In genomic region chr20:36544134-36545018, GRCh38 we compare ENCODE assay signal across 9 cellular contexts. TPM values are rescaled to one million over a fixed set of nuclear protein-coding genes. Genes with fewer than 3 reads are reported as not detected.
DNase-seq lines count a peak whose midpoint lies in the region; ATAC-seq and TF ChIP-seq lines count a peak whose summit lies in the region.
"Had no signal": no experiment of that assay in that cellular context is flagged by ENCODE, and none has a peak within 500 bp of the region (broad histone marks: within the 10 kb centered on the region; RNA-seq: fewer than 3 reads in every experiment).

No MANE protein-coding gene starts in this region.

- H3K27me3 ChIP-seq in mammary epithelial cell (ENCODE audit: insufficient read depth, low read length) (no peaks in the 10 kb centered on the region), lung (ENCODE audit: control insufficient read depth, insufficient read depth) (no peaks in the 10 kb centered on the region), uterus (no peaks in the 10 kb centered on the region)

- 32% methylated on average over 13 of the region's 15 CpGs for WGBS in mammary epithelial cell (ENCODE audit: low coverage, missing lambda C conversion rate)
- 62 to 85% methylated on average over 15 of the region's 15 CpGs for WGBS in lung, 2 donors

- TF ChIP-seq CTCF in mammary epithelial cell (conservative IDR thresholded peaks at IDR 0.05 in 1 of 2, IDR thresholded peaks at IDR 0.05 in 1 of 2; ENCODE audit: extremely low read depth in 1 of 2, insufficient read depth in 1 of 2, low read depth in 1 of 2, low read length in 2 of 2) (no peak), lung (IDR thresholded peaks at IDR 0.05; ENCODE audit: control extremely low read depth, extremely low read depth) (no peak), uterus (IDR thresholded peaks at IDR 0.05) (no peak)

- ATAC-seq in lung (ENCODE audit: insufficient read depth, low FRiP score) (peak; percentile 21), HG03039 (IDR thresholded peaks at IDR 0.05; ENCODE audit: unreplicated experiment) (no peak), GM18519 (IDR thresholded peaks at IDR 0.05; ENCODE audit: low FRiP score, unreplicated experiment) (no peak)

- no peak overlapping the region for H3K9ac ChIP-seq in mammary epithelial cell (ENCODE audit: insufficient read depth, low read length)

- TF ChIP-seq POLR2A in uterus (IDR thresholded peaks at IDR 0.05), result no peak

- dilution Hi-C loops in mammary epithelial cell (cut with HindIII; ENCODE audit: low sequenced_read_pairs), result no loop called here

- no peaks in the 10 kb centered on the region for H3K9me3 Mint-ChIP-seq in activated CD4-positive, alpha-beta T cell treated with anti-CD3 and anti-CD28 coated beads, Interleukin-2, amount 10 ng/mL, durations not matched to agents 7 days and 5 days

- no TSS peak for BruUV-seq in mammary epithelial cell (replicated peaks; lab: Mats Ljungman, UMichigan)

- DNase-seq in activated CD4-positive, alpha-beta T cell treated with anti-CD3 and anti-CD28 coated beads, Interleukin-2, amount 10 ng/mL, durations not matched to agents 7 days and 5 days, result no peak
- DNase-seq in activated CD4-positive, alpha-beta T cell treated with anti-CD3 and anti-CD28 coated beads for 1 hour, result no peak
- DNase-seq in mammary epithelial cell (peak; percentile 40), lung (ENCODE audit: low spot score) (peak; percentile 80), uterus (peak; percentile 58 to 65), amygdala (lab: John Stamatoyannopoulos, UW) (no peak)

- H3K27me3 Mint-ChIP-seq in activated CD4-positive, alpha-beta T cell treated with anti-CD3 and anti-CD28 coated beads, Interleukin-2, amount 10 ng/mL, durations not matched to agents 7 days and 5 days, result no peaks in the 10 kb centered on the region
- H3K27me3 Mint-ChIP-seq: B cell had no signal

- H3K27ac ChIP-seq in mammary epithelial cell (ENCODE audit: insufficient read depth, low read depth, low read length) (no peak overlapping the region), lung (ENCODE audit: low read depth in 1 of 2, low read length in 1 of 2) (peak overlapping the region; percentile 64 to 97), uterus (peak overlapping the region; percentile 97 to 98)

- POLR2A ChIA-PET in activated CD4-positive, alpha-beta T cell treated with anti-CD3 and anti-CD28 coated beads, Interleukin-2, amount 10 ng/mL, durations not matched to agents 7 days and 5 days (lab: Charles Lee), result no interaction called here

- no peak overlapping the region for H3K4me3 Mint-ChIP-seq in activated CD4-positive, alpha-beta T cell treated with anti-CD3 and anti-CD28 coated beads, Interleukin-2, amount 10 ng/mL, durations not matched to agents 7 days and 5 days

- H3K4me1 ChIP-seq in mammary epithelial cell (ENCODE audit: insufficient read depth, low read length), result peaks cover 10% of the 10 kb centered on the region
- H3K4me1 ChIP-seq in lung (ENCODE audit: control insufficient read depth in 2 of 2, insufficient read depth in 2 of 2, low read length in 2 of 2), result peaks cover 0 to 25% of the 10 kb centered on the region in 2 donors
- H3K4me1 ChIP-seq in uterus, result peaks cover 2 to 25% of the 10 kb centered on the region in 2 donors

- intact Hi-C loops in mammary epithelial cell (cut with micrococcal nuclease) (loop anchor here (10.0 kb wide), 1 partner anchor 80 kb away; no protein-coding TSS in a partner anchor), uterus (cut with DNase I; ENCODE audit: low total_unique reads) (no loop called here)

- H3K27ac Mint-ChIP-seq in activated CD4-positive, alpha-beta T cell treated with anti-CD3 and anti-CD28 coated beads, Interleukin-2, amount 10 ng/mL, durations not matched to agents 7 days and 5 days, result peak overlapping the region; percentile 15

- CTCF ChIA-PET in activated CD4-positive, alpha-beta T cell treated with anti-CD3 and anti-CD28 coated beads, Interleukin-2, amount 10 ng/mL, durations not matched to agents 7 days and 5 days (lab: Charles Lee), result no interaction called here
- CTCF ChIA-PET in mammary epithelial cell (lab: Charles Lee; ENCODE audit: low non-redundant PET), result interaction anchor here (1.0 kb wide), 1 partner anchor 38 kb away, joined by 4 read pairs; no protein-coding TSS in a partner anchor

- in situ Hi-C loops in mammary epithelial cell (cut with MboI; ENCODE audit: low sequenced_read_pairs in 2 of 2), result no loop called here

- H3K4me1 Mint-ChIP-seq in activated CD4-positive, alpha-beta T cell treated with anti-CD3 and anti-CD28 coated beads, Interleukin-2, amount 10 ng/mL, durations not matched to agents 7 days and 5 days, result no peaks in the 10 kb centered on the region

- H2AFZ ChIP-seq in mammary epithelial cell (ENCODE audit: low read depth, low read length), result peak overlapping the region; percentile 30

- H3K4me3 ChIP-seq in mammary epithelial cell (replicated peaks in 1 of 3; ENCODE audit: insufficient read depth in 1 of 3, low read depth in 2 of 3, low read length in 3 of 3) (no peak overlapping the region), lung (no peak overlapping the region), uterus (peak overlapping the region; percentile 78 to 95)

- H3K36me3 Mint-ChIP-seq in activated CD4-positive, alpha-beta T cell treated with anti-CD3 and anti-CD28 coated beads, Interleukin-2, amount 10 ng/mL, durations not matched to agents 7 days and 5 days (ENCODE audit: low read depth), result no peaks in the 10 kb centered on the region

- H3K36me3 ChIP-seq in mammary epithelial cell (ENCODE audit: insufficient read depth, low read length) (no peaks in the 10 kb centered on the region), lung (ENCODE audit: control insufficient read depth in 2 of 2, insufficient read depth in 2 of 2, low read length in 2 of 2) (peaks cover 0 to 24% of the 10 kb centered on the region in 2 donors), uterus (no peaks in the 10 kb centered on the region)

- no peaks in the 10 kb centered on the region for H3K79me2 ChIP-seq in mammary epithelial cell (ENCODE audit: insufficient read depth, low read length)

- H3K4me2 ChIP-seq in mammary epithelial cell (ENCODE audit: insufficient read depth, low read depth, low read length), result no peak overlapping the region

- no peaks in the 10 kb centered on the region for H4K20me1 ChIP-seq in mammary epithelial cell (ENCODE audit: insufficient read depth, low read length)

- H3K9me3 ChIP-seq in mammary epithelial cell (replicated peaks; ENCODE audit: insufficient read depth, low read length) (no peaks in the 10 kb centered on the region), lung (ENCODE audit: control insufficient read depth in 2 of 2, insufficient read depth in 1 of 2, low read length in 1 of 2) (no peaks in the 10 kb centered on the region), uterus (no peaks in the 10 kb centered on the region)

RNA-seq across cellular contexts. Expression of gene MYL9, which starts 3.1 kb away (rescaled TPM):
- total RNA-seq in activated CD4-positive, alpha-beta T cell treated with anti-CD3 and anti-CD28 coated beads, Interleukin-2, amount 10 ng/mL, durations not matched to agents 7 days and 5 days, result under 1 TPM; 0.25 to 0.42 TPM
- total RNA-seq in mammary epithelial cell (100 to 1,000 TPM in 1 of 2 donors, 10 to 100 TPM in 1; 29.4 to 138 TPM), lung (100 to 1,000 TPM in 1 of 2 donors, 10 to 100 TPM in 1; 40.8 to 239 TPM), uterus (1,000 to 10,000 TPM in 1 of 4 donors, 100 to 1,000 TPM in 2, 10 to 100 TPM in 1; 18.5 to 1,447 (median 245) TPM)
- polyA plus RNA-seq in mammary epithelial cell (3.7 TPM), lung (100 to 1,000 TPM in 1 of 2 donors, 10 to 100 TPM in 1; 68.4 to 243 TPM)
- polyA minus RNA-seq in mammary epithelial cell, result 5.0 TPM

RNA-seq across cellular contexts. Expression of gene TGIF2, which starts 29.0 kb away (rescaled TPM):
- total RNA-seq in activated CD4-positive, alpha-beta T cell treated with anti-CD3 and anti-CD28 coated beads, Interleukin-2, amount 10 ng/mL, durations not matched to agents 7 days and 5 days, result 10 to 100 TPM; 24.1 to 26.0 TPM
- total RNA-seq in mammary epithelial cell, result 10 to 100 TPM in 1 of 2 donors, 1 to 10 TPM in 1; 6.5 to 12.5 TPM
- polyA plus RNA-seq in mammary epithelial cell, result 8.2 TPM
- 16.6 TPM for polyA minus RNA-seq in mammary epithelial cell
- 10 to 100 TPM; 12.0 to 32.8 TPM for total RNA-seq in lung
- polyA plus RNA-seq in lung, result 10 to 100 TPM in 1 of 2 donors, 1 to 10 TPM in 1; 4.2 to 10.1 TPM
- 10 to 100 TPM in 2 of 4 donors, 1 to 10 TPM in 2; 3.3 to 35.7 (median 17.7) TPM for total RNA-seq in uterus

Comparison
In these comparisons a context has a peak if more than half of its experiments do, and no peak if none do; other contexts are left out.
1. DNase-seq: peak in mammary epithelial cell (single experiment), lung (single experiment) and uterus (2 of 2); none in activated CD4-positive, alpha-beta T cell treated with anti-CD3 and anti-CD28 coated beads, Interleukin-2, amount 10 ng/mL, durations not matched to agents 7 days and 5 days (single experiment), activated CD4-positive, alpha-beta T cell treated with anti-CD3 and anti-CD28 coated beads for 1 hour (single experiment) and amygdala (0 of 56).
2. H3K4me3 ChIP-seq: peak in uterus (2 of 2); none in mammary epithelial cell (0 of 3) and lung (single experiment).
3. RNA of gene MYL9, which starts 3.1 kb away (total RNA-seq): 18.5 to 1,447 TPM in uterus, 40.8 to 239 TPM in lung and 29.4 to 138 TPM in mammary epithelial cell; 0.25 to 0.42 TPM in activated CD4-positive, alpha-beta T cell treated with anti-CD3 and anti-CD28 coated beads, Interleukin-2, amount 10 ng/mL, durations not matched to agents 7 days and 5 days; every median in the first group is over 10 times any median in the second.